Comparison of ENCODE assay signal across 20 cellular contexts in genomic region chr15:77719450-77719849, GRCh38.
DNase-seq lines count a peak whose midpoint lies in the region; ATAC-seq, FAIRE-seq and TF ChIP-seq lines count a peak whose summit lies in the region.
"Had no signal": no experiment of that assay in that cellular context is flagged by ENCODE, and none has a peak within 500 bp of the region (broad histone marks: within the 10 kb centered on the region; RNA-seq: fewer than 3 reads in every experiment).

No MANE protein-coding gene starts in this region.

- no peaks in the 10 kb centered on the region for H3K36me3 Mint-ChIP-seq in osteocyte (ENCODE audit: unreplicated experiment)
- H3K36me3 Mint-ChIP-seq: CD4-positive, CD25-positive, alpha-beta regulatory T cell; CD8-positive, alpha-beta T cell had no signal

- ATAC-seq in K562 (no peak), SK-N-SH treated with all-trans-retinoic acid at 6 μM for 48 hours (no peak), GM18867 (IDR thresholded peaks at IDR 0.05; ENCODE audit: unreplicated experiment) (no peak)
- ATAC-seq: CD8-positive, alpha-beta T cell had no signal

- no peak overlapping the region for H3K4me3 Mint-ChIP-seq in osteocyte (ENCODE audit: unreplicated experiment)
- H3K4me3 Mint-ChIP-seq: B cell; CD4-positive, CD25-positive, alpha-beta regulatory T cell; CD8-positive, alpha-beta T cell had no signal

- H3K27me3 Mint-ChIP-seq in osteocyte (ENCODE audit: unreplicated experiment) = peaks cover 17% of the 10 kb centered on the region
- H3K27me3 Mint-ChIP-seq: CD4-positive, CD25-positive, alpha-beta regulatory T cell had no signal

- TF ChIP-seq EP300 in K562 (IDR thresholded peaks at IDR 0.05; ENCODE audit: low read length) (no peak), H1 (IDR thresholded peaks at IDR 0.05; ENCODE audit: borderline replicate concordance in 1 of 2, low read depth in 2 of 2, low read length in 2 of 2) (no peak)

- no peak overlapping the region for H3K56ac ChIP-seq in H1 (replicated peaks; ENCODE audit: insufficient read length, low read depth, low read length)

- peak overlapping the region; percentile 86; the same call in 1 of the 2 replicates for H2BK20ac ChIP-seq in H1 (ENCODE audit: low read length)

- TF ChIP-seq CTCF in HEK293 (tag by site-specific recombination; IDR thresholded peaks at IDR 0.05) (no peak), K562 (IDR thresholded peaks at IDR 0.05 in 2 of 3, conservative IDR thresholded peaks at IDR 0.05 in 1 of 3; ENCODE audit: insufficient read depth in 2 of 3, low read depth in 1 of 3, low read length in 3 of 3) (no peak), H1 (IDR thresholded peaks at IDR 0.05; ENCODE audit: control extremely low read depth in 1 of 3, insufficient read depth in 1 of 3, low read depth in 1 of 3, low read length in 3 of 3) (no peak), osteocyte (IDR thresholded peaks at IDR 0.05) (no peak)

- H3K4me3 ChIP-seq in HEK293 (ENCODE audit: low read depth, low read length) (no peak overlapping the region), K562 (no peak overlapping the region), H1 (ENCODE audit: extremely low read depth in 1 of 4, insufficient read depth in 2 of 4, low read depth in 3 of 4, low read length in 4 of 4) (no peak overlapping the region)
- H3K4me3 ChIP-seq: BLaER1 had no signal

- no peak overlapping the region for H3K27ac Mint-ChIP-seq in osteocyte (ENCODE audit: unreplicated experiment)
- H3K27ac Mint-ChIP-seq: B cell; CD4-positive, CD25-positive, alpha-beta regulatory T cell; CD8-positive, alpha-beta T cell had no signal

- no peak overlapping the region; the same call in 1 of the 2 replicates for H3K18ac ChIP-seq in H1 (ENCODE audit: extremely low read depth, low read length)

- H2BK120ac ChIP-seq in H1 (replicated peaks; ENCODE audit: low read depth, low read length) = no peak overlapping the region

- H3K23me2 ChIP-seq in H1 (ENCODE audit: low read depth, low read length) = no peaks in the 10 kb centered on the region

- peak overlapping the region; percentile 73 for H3K4ac ChIP-seq in H1 (replicated peaks; ENCODE audit: insufficient read length, low read depth, low read length)

- H2BK12ac ChIP-seq in H1 (ENCODE audit: low read depth, low read length) = 0 out of 2 replicates have a peak overlapping the region, but pooled peaks have one; percentile 84

- H3K14ac ChIP-seq in H1 (ENCODE audit: insufficient read length) = no peak overlapping the region

- CTCF ChIA-PET in HEK293 (lab: Yijun Ruan, JAX) = no interaction called here
- CTCF ChIA-PET in K562 (lab: Yijun Ruan, JAX; ENCODE audit: low intra/inter-chr PET ratio) = no interaction called here
- CTCF ChIA-PET in H1 (lab: Charles Lee; ENCODE audit: partially characterized antibody) = interaction anchor here (0.8 to 8.2 kb wide), 6 partner anchors 9 to 65 kb away, joined by 3 to 38 read pairs (median 6); no protein-coding TSS in a partner anchor

- DNase-seq in K562 (ENCODE audit: extremely low read depth in 1 of 4, low spot score in 3 of 4) (no peak), H1 (ENCODE audit: low read depth in 1 of 2, low spot score in 2 of 2) (no peak), urothelium cell line (ENCODE audit: low spot score) (no peak), osteocyte (ENCODE audit: extremely low spot score, unreplicated experiment) (no peak)
- DNase-seq: Caco-2; CD4-positive, CD25-positive, alpha-beta regulatory T cell; CD8-positive, alpha-beta T cell; DMS153; DND-41; GOT3; H7; HCEC 1CT had no signal

- peak; percentile 59 for FAIRE-seq in K562 (lab: Jason Lieb, UNC)
- no peak for FAIRE-seq in H1 (lab: Jason Lieb, UNC)
- peak; percentile 61 for FAIRE-seq in urothelium cell line (lab: Jason Lieb, UNC)
- FAIRE-seq: G401.6, GM12892 had no signal

- H3K36me3 ChIP-seq in HEK293 (ENCODE audit: control insufficient read depth in 2 of 2, insufficient read depth in 1 of 2, low read length in 2 of 2) (no peaks in the 10 kb centered on the region), K562 (ENCODE audit: control insufficient read depth, insufficient read depth, low read length) (no peaks in the 10 kb centered on the region), H1 (ENCODE audit: control insufficient read depth in 2 of 4, insufficient read depth in 4 of 4, low read length in 3 of 4) (no peaks in the 10 kb centered on the region)
- H3K36me3 ChIP-seq: BLaER1 had no signal

- no peak overlapping the region for H4K5ac ChIP-seq in H1 (ENCODE audit: insufficient read length, low read depth, low read length)

- no TSS peak for BruUV-seq in K562 (replicated peaks; lab: Mats Ljungman, UMichigan)

- H2BK15ac ChIP-seq in H1 (ENCODE audit: low read length) = peak overlapping the region; percentile 20; the same call in 1 of the 2 replicates

- no peak overlapping the region for H4K91ac ChIP-seq in H1 (replicated peaks; ENCODE audit: insufficient read length, low read length)

- peak overlapping the region; percentile 86; the same call in 1 of the 2 replicates for H2AK5ac ChIP-seq in H1 (ENCODE audit: low read depth, low read length)

- H3K79me1 ChIP-seq in H1 (ENCODE audit: low read depth, low read length) = no peaks in the 10 kb centered on the region

- TF ChIP-seq RAD21 in K562 (CRISPR knock-in tag; conservative IDR thresholded peaks at IDR 0.05 in 1 of 2, IDR thresholded peaks at IDR 0.05 in 1 of 2) (no peak), H1 (IDR thresholded peaks at IDR 0.05 in 1 of 2, conservative IDR thresholded peaks at IDR 0.05 in 1 of 2; ENCODE audit: low read depth in 2 of 2, low read length in 2 of 2) (no peak)

- intact Hi-C loops in K562 (cut with micrococcal nuclease) = no loop called here

- POLR2A ChIA-PET in HEK293 (lab: Yijun Ruan, JAX) = no interaction called here
- POLR2A ChIA-PET in K562 (lab: Yijun Ruan, JAX) = interaction anchor here (1.2 to 1.4 kb wide), 2 partner anchors 9 to 10 kb away, joined by 6 read pairs; no protein-coding TSS in a partner anchor
- POLR2A ChIA-PET in H1 (lab: Charles Lee; ENCODE audit: partially characterized antibody) = no interaction called here

- no peaks in the 10 kb centered on the region for H3K9me3 ChIP-seq in HEK293 (ENCODE audit: control insufficient read depth, insufficient read depth, low read depth, low read length)
- H3K9me3 ChIP-seq in K562 (replicated peaks; ENCODE audit: control insufficient read depth, insufficient read depth, low read depth, low read length) = no peaks in the 10 kb centered on the region
- no peaks in the 10 kb centered on the region for H3K9me3 ChIP-seq in H1 (ENCODE audit: insufficient read depth in 2 of 2, low read depth in 1 of 2, low read length in 1 of 2)
- H3K9me3 ChIP-seq: BLaER1, Caco-2 had no signal

- H3K4me1 ChIP-seq in HEK293 (ENCODE audit: control insufficient read depth, insufficient read depth, low read length) (no peaks in the 10 kb centered on the region), K562 (replicated peaks in 1 of 2; ENCODE audit: control insufficient read depth in 2 of 2, insufficient read depth in 2 of 2, low read length in 2 of 2) (peaks cover 0 to 49% of the 10 kb centered on the region in 2 experiments; a peak in 2 of 5 replicates), H1 (replicated peaks in 1 of 4; ENCODE audit: control insufficient read depth in 3 of 4, insufficient read depth in 4 of 4, low read length in 3 of 4) (peaks cover 0 to 2% (median 1%) of the 10 kb centered on the region in 4 experiments; a peak in 1 of 7 replicates)
- H3K4me1 ChIP-seq: Caco-2 had no signal

- in situ Hi-C loops in K562 (cut with MboI) = no loop called here

- H3K23ac ChIP-seq in H1 (ENCODE audit: insufficient read length) = no peak overlapping the region

- H3K9me1 ChIP-seq in K562 (ENCODE audit: control insufficient read depth, insufficient read depth, low read length) = peaks cover 3% of the 10 kb centered on the region

- peaks cover 3 to 7% of the 10 kb centered on the region in 2 experiments; a peak in 4 of 5 replicates for H3K27me3 ChIP-seq in K562 (ENCODE audit: control insufficient read depth in 2 of 2, insufficient read depth in 2 of 2, low read length in 2 of 2)
- no peaks in the 10 kb centered on the region for H3K27me3 ChIP-seq in H1 (replicated peaks in 1 of 4; ENCODE audit: control insufficient read depth in 3 of 4, extremely low read depth in 1 of 4, insufficient read depth in 3 of 4, low read length in 3 of 4)
- H3K27me3 ChIP-seq: BLaER1 had no signal

- TF ChIP-seq POLR2A in K562 (conservative IDR thresholded peaks at IDR 0.05) (no peak), H1 (IDR thresholded peaks at IDR 0.05; ENCODE audit: control extremely low read depth in 1 of 2, low read depth in 2 of 2, low read length in 2 of 2) (no peak)

- no peaks in the 10 kb centered on the region for H3K4me1 Mint-ChIP-seq in osteocyte (ENCODE audit: unreplicated experiment)
- H3K4me1 Mint-ChIP-seq: B cell; CD4-positive, CD25-positive, alpha-beta regulatory T cell had no signal

- 0 out of 2 replicates have a peak, but pooled peaks cover 6% of the 10 kb centered on the region for H4K20me1 ChIP-seq in K562 (replicated peaks; ENCODE audit: control insufficient read depth, insufficient read depth, low read length)
- no peaks in the 10 kb centered on the region for H4K20me1 ChIP-seq in H1 (replicated peaks in 1 of 2; ENCODE audit: control insufficient read depth in 1 of 2, insufficient read depth in 2 of 2, low read length in 2 of 2)
- H4K20me1 ChIP-seq: BLaER1 had no signal

- no peak overlapping the region for H3K4me2 ChIP-seq in K562 (ENCODE audit: insufficient read depth, low read length)
- H3K4me2 ChIP-seq in H1 (ENCODE audit: insufficient read depth in 1 of 2, low read depth in 2 of 2, low read length in 2 of 2) = no peak overlapping the region
- H3K4me2 ChIP-seq: BLaER1 had no signal

- H2AFZ ChIP-seq in K562 (ENCODE audit: low read depth, low read length) (no peak overlapping the region), H1 (ENCODE audit: low read length) (no peak overlapping the region)

- H4K8ac ChIP-seq in H1 (ENCODE audit: extremely low read depth, insufficient read depth, low read length) = no peak overlapping the region

- WGBS in K562 (ENCODE audit: insufficient coverage, low coverage, missing lambda C conversion rate) = 13% methylated on average over 11 of the region's 11 CpGs
- 85 to 94% methylated on average over 3 to 11 of the region's 11 CpGs for WGBS in H1 (ENCODE audit: extremely low coverage in 1 of 2, insufficient coverage in 1 of 2, insufficient read length in 1 of 2, insufficient replicate concordance in 2 of 2, low coverage in 1 of 2, low lambda C conversion rate in 2 of 2, missing lambda C conversion rate in 1 of 2), 2 experiments

- H3K9ac ChIP-seq in K562 (ENCODE audit: insufficient read depth in 1 of 2, low read depth in 2 of 2, low read length in 2 of 2) (0 out of 4 replicates have a peak overlapping the region, but pooled peaks of 1 of the 2 experiments have one; percentile 22), H1 (replicated peaks in 1 of 4; ENCODE audit: extremely low read depth in 1 of 4, low read depth in 3 of 4, low read length in 3 of 4) (no peak overlapping the region)
- H3K9ac ChIP-seq: BLaER1 had no signal

- peak overlapping the region; percentile 44; the same call in 1 of the 2 replicates for H2BK5ac ChIP-seq in H1 (ENCODE audit: low read depth, low read length)

- no peak overlapping the region for H3K27ac ChIP-seq in HEK293 (ENCODE audit: extremely low read depth, low read depth, low read length)
- no peak overlapping the region for H3K27ac ChIP-seq in K562 (ENCODE audit: extremely low read depth, low read depth, low read length)
- H3K27ac ChIP-seq in H1 (ENCODE audit: low read depth, low read length) = no peak overlapping the region
- H3K27ac ChIP-seq: BLaER1, C4-2B had no signal

- no peaks in the 10 kb centered on the region for H3K9me3 Mint-ChIP-seq in osteocyte (ENCODE audit: unreplicated experiment)
- H3K9me3 Mint-ChIP-seq: CD4-positive, CD25-positive, alpha-beta regulatory T cell; CD8-positive, alpha-beta T cell had no signal

- no peaks in the 10 kb centered on the region for H3K79me2 ChIP-seq in K562 (ENCODE audit: control insufficient read depth, insufficient read depth, low read length)
- no peaks in the 10 kb centered on the region for H3K79me2 ChIP-seq in H1 (ENCODE audit: control insufficient read depth in 1 of 2, insufficient read depth in 2 of 2, low read length in 2 of 2)
